ENCODE assay signal across 15 cellular contexts in genomic region chr21:43842742-43843141, GRCh38. TPM values are rescaled to one million over a fixed set of nuclear protein-coding genes. Genes with fewer than 3 reads are reported as not detected.
A peak's percentile ranks its signal among the peaks of the same experiment; 100 is the strongest.
DNase-seq lines count a peak whose midpoint lies in the region; ATAC-seq and TF ChIP-seq lines count a peak whose summit lies in the region.
"Had no signal": no experiment of that assay in that cellular context is flagged by ENCODE, and none has a peak within 500 bp of the region (broad histone marks: within the 10 kb centered on the region; RNA-seq: fewer than 3 reads in every experiment).

No MANE protein-coding gene starts in this region.

- H2AFZ ChIP-seq in SU-DHL-6 (ENCODE audit: low read depth, low read length, severe bottlenecking) = no peak overlapping the region

- H3K36me3 Mint-ChIP-seq in dendritic cell treated with granulocyte-macrophage colony-stimulating factor and Interleukin-4, amounts not matched to agents 40 ng/mL and 50 ng/mL, for 4 days (ENCODE audit: low read depth) = no peaks in the 10 kb centered on the region
- H3K36me3 Mint-ChIP-seq in CD4-positive, alpha-beta T cell (ENCODE audit: low read depth) = no peaks in the 10 kb centered on the region

- no peaks in the 10 kb centered on the region for H3K79me2 ChIP-seq in SU-DHL-6 (ENCODE audit: insufficient read depth, low read length)

- H3K9me3 Mint-ChIP-seq in dendritic cell treated with granulocyte-macrophage colony-stimulating factor and Interleukin-4, amounts not matched to agents 40 ng/mL and 50 ng/mL, for 4 days = no peaks in the 10 kb centered on the region
- no peaks in the 10 kb centered on the region for H3K9me3 Mint-ChIP-seq in CD4-positive, alpha-beta T cell

- H3K27me3 Mint-ChIP-seq in dendritic cell treated with granulocyte-macrophage colony-stimulating factor and Interleukin-4, amounts not matched to agents 40 ng/mL and 50 ng/mL, for 4 days = peaks cover 7% of the 10 kb centered on the region
- peaks cover 8% of the 10 kb centered on the region for H3K27me3 Mint-ChIP-seq in CD4-positive, alpha-beta T cell

- H3K27ac Mint-ChIP-seq in dendritic cell treated with granulocyte-macrophage colony-stimulating factor and Interleukin-4, amounts not matched to agents 40 ng/mL and 50 ng/mL, for 4 days = peak overlapping the region; percentile 83
- no peak overlapping the region for H3K27ac Mint-ChIP-seq in CD4-positive, alpha-beta T cell
- H3K27ac Mint-ChIP-seq: nephron had no signal

- no peaks in the 10 kb centered on the region for H3K9me2 ChIP-seq in SU-DHL-6 (replicated peaks; ENCODE audit: insufficient read depth, low read length)

- POLR2A ChIA-PET in CD4-positive, alpha-beta T cell (lab: Charles Lee) = no interaction called here

- H3K9me3 ChIP-seq in SU-DHL-6 (ENCODE audit: insufficient read depth, low read length) = no peaks in the 10 kb centered on the region
- H3K9me3 ChIP-seq in CD4-positive, alpha-beta T cell (ENCODE audit: control insufficient read depth, low read length) = no peaks in the 10 kb centered on the region
- H3K9me3 ChIP-seq: sigmoid colon, testis had no signal

- peak overlapping the region; percentile 14 for H3K4me2 ChIP-seq in SU-DHL-6 (ENCODE audit: low read depth, low read length, poor library complexity, severe bottlenecking)

- no peaks in the 10 kb centered on the region for H4K20me1 ChIP-seq in SU-DHL-6 (ENCODE audit: low read depth, low read length)

- CTCF ChIA-PET in CD4-positive, alpha-beta T cell (lab: Charles Lee) = interaction anchor here (1.3 kb wide), 1 partner anchor 132 kb away, joined by 3 read pairs; no protein-coding TSS in a partner anchor

- H3K4me1 Mint-ChIP-seq in dendritic cell treated with granulocyte-macrophage colony-stimulating factor and Interleukin-4, amounts not matched to agents 40 ng/mL and 50 ng/mL, for 4 days (ENCODE audit: low read depth) = peaks cover 29% of the 10 kb centered on the region
- no peaks in the 10 kb centered on the region for H3K4me1 Mint-ChIP-seq in CD4-positive, alpha-beta T cell (ENCODE audit: low read depth)

- H3K27ac ChIP-seq in SU-DHL-6 (ENCODE audit: low read depth, low read length) = no peak overlapping the region
- H3K27ac ChIP-seq in CD4-positive, alpha-beta T cell (ENCODE audit: low read depth, low read length) = no peak overlapping the region
- H3K27ac ChIP-seq: sigmoid colon, testis had no signal

- H3K36me3 ChIP-seq in SU-DHL-6 (ENCODE audit: low read length) = no peaks in the 10 kb centered on the region
- H3K36me3 ChIP-seq: sigmoid colon had no signal

- H3F3A ChIP-seq in SU-DHL-6 (ENCODE audit: insufficient read depth) = no peaks in the 10 kb centered on the region

- no peak for TF ChIP-seq CTCF in GM20000 (IDR thresholded peaks at IDR 0.05; ENCODE audit: extremely low read depth, missing control alignments)
- no peak for TF ChIP-seq CTCF in SU-DHL-6 (IDR thresholded peaks at IDR 0.05; ENCODE audit: insufficient read depth, low read length, poor library complexity, severe bottlenecking)
- no peak for TF ChIP-seq CTCF in CD4-positive, alpha-beta T cell (IDR thresholded peaks at IDR 0.05)

- no peak overlapping the region for H3K4me3 ChIP-seq in SU-DHL-6 (ENCODE audit: insufficient read depth, low read length, poor library complexity, severe bottlenecking)
- H3K4me3 ChIP-seq: sigmoid colon, testis had no signal

- no peak overlapping the region for H3K9ac ChIP-seq in SU-DHL-6 (ENCODE audit: low read length)

- H3K27me3 ChIP-seq in SU-DHL-6 (ENCODE audit: low read length) = no peaks in the 10 kb centered on the region
- no peaks in the 10 kb centered on the region for H3K27me3 ChIP-seq in CD4-positive, alpha-beta T cell (ENCODE audit: control insufficient read depth, insufficient read depth, low read length)
- H3K27me3 ChIP-seq: sigmoid colon, testis had no signal

- ATAC-seq in GM18511 (IDR thresholded peaks at IDR 0.05; ENCODE audit: unreplicated experiment) (no peak), GM19351 (IDR thresholded peaks at IDR 0.05; ENCODE audit: unreplicated experiment) (no peak), GM19324 (IDR thresholded peaks at IDR 0.05; ENCODE audit: low FRiP score, unreplicated experiment) (no peak)
- ATAC-seq in CD4-positive, alpha-beta T cell (ENCODE audit: poor library complexity) = no peak
- ATAC-seq: Right ventricle myocardium inferior had no signal

- DNase-seq in CD1c-positive myeloid dendritic cell (ENCODE audit: extremely low spot score) (peak; percentile 85), GM20000 (ENCODE audit: low spot score) (peak; percentile 56)
- DNase-seq in CD4-positive, alpha-beta T cell = no peak
- DNase-seq: anterior cingulate cortex, COR-L47, NCI-H1092, sigmoid colon, testis had no signal

- H3K4me3 Mint-ChIP-seq in dendritic cell treated with granulocyte-macrophage colony-stimulating factor and Interleukin-4, amounts not matched to agents 40 ng/mL and 50 ng/mL, for 4 days = peak overlapping the region; percentile 14
- no peak overlapping the region for H3K4me3 Mint-ChIP-seq in CD4-positive, alpha-beta T cell
- H3K4me3 Mint-ChIP-seq: nephron had no signal

- intact Hi-C loops in dendritic cell treated with granulocyte-macrophage colony-stimulating factor and Interleukin-4, amounts not matched to agents 40 ng/mL and 50 ng/mL, for 4 days (cut with micrococcal nuclease) = no loop called here
- intact Hi-C loops in CD4-positive, alpha-beta T cell (cut with DNase I, micrococcal nuclease) = no loop called here

RNA-seq across cellular contexts. Expression of gene AGPAT3, which starts 22.3 kb away (rescaled TPM):
- 10 to 100 TPM; 40.8 to 43.4 TPM for total RNA-seq in CD4-positive, alpha-beta T cell

RNA-seq across cellular contexts. Expression of gene RRP1, which starts 53.4 kb away (rescaled TPM):
- total RNA-seq in CD4-positive, alpha-beta T cell = 10 to 100 TPM; 27.7 to 29.0 TPM

Comparison
In these comparisons a context has a peak if more than half of its experiments do, and no peak if none do; other contexts are left out.
1. DNase-seq: peak in CD1c-positive myeloid dendritic cell (single experiment) and GM20000 (single experiment); none in CD4-positive, alpha-beta T cell (0 of 10).